In the genomic region with DNA sequence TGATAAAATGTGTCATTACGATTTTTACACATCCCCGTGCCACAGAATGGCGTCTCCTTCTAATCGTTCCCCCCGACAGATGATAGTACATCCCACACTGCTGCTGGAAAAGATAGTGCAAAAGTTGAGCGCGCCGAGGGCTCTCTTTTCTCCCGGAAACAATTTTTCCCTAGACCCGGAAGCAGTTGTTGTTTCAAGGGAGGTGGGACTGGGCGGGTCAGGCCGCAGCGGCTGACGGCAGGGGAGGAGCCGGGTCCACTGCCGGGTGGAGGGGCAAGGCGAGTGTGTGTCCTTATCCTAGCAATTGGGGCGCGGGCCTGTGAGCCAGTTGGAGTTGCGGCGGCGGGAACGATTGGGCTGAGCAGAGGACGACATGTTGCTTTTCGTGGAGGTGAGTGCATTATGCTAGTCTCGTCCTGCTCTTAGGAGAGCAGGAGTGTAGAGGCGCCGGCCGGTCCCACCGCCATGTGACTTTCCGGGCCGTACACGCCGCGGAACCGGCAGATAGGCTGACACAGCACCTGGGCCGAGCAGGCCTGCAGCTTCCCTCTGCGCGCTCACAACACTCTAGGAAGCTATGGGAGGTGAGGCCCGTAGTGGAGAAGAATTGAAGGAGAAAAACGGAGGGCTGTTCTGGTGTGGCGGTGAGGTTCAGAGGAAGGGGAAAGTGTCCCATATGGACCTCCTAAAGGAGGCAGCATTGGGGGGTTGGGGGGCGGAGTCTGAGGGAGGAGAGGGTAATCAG, we compare ENCODE assay signal across 8 cellular contexts. TPM values are rescaled to one million over a fixed set of nuclear protein-coding genes. Genes with fewer than 3 reads are reported as not detected.
DNase-seq lines count a peak whose midpoint lies in the region; ATAC-seq and TF ChIP-seq lines count a peak whose summit lies in the region.

Gene LARP4, plus strand, starts transcription at position 248 of the 745 bp plus-strand sequence. Its CDS starts 126 bp downstream, at position 374.

- H3K36me3 Mint-ChIP-seq in activated B cell treated with CpG ODN at 0.5 μM for 24 hours (ENCODE audit: low read depth) (peaks cover 15% of the 10 kb centered on the region), immature natural killer cell (no peaks in the 10 kb centered on the region)

- H3K4me3 Mint-ChIP-seq in activated B cell treated with CpG ODN at 0.5 μM for 24 hours (peak within 1 kb of the TSS; percentile 97), immature natural killer cell (peak within 1 kb of the TSS; percentile 93 to 100 (median 95))

- H3K9me3 Mint-ChIP-seq in activated B cell treated with CpG ODN at 0.5 μM for 24 hours = no peaks in the 10 kb centered on the region
- no peaks in the 10 kb centered on the region for H3K9me3 Mint-ChIP-seq in immature natural killer cell

- intact Hi-C loops in activated B cell treated with CpG ODN at 0.5 μM for 24 hours (cut with micrococcal nuclease) = loop anchor here (1.0 to 5.0 kb wide), 5 partner anchors 119 to 626 kb away; partner anchors contain the start of genes ATF1, LIMA1, SLC11A2 and SMARCD1

- peak within 1 kb of the TSS; percentile 91 for H3K4me3 ChIP-seq in AG04449 (ENCODE audit: low read depth, low read length)

- ATAC-seq in GM18909 (IDR thresholded peaks at IDR 0.05; ENCODE audit: poor library complexity, unreplicated experiment) (peak; percentile 94), HG03175 (IDR thresholded peaks at IDR 0.05; ENCODE audit: unreplicated experiment) (peak; percentile 94), activated B cell treated with CpG ODN at 0.5 μM for 24 hours (ENCODE audit: low read depth) (peak; percentile 94)

- CTCF ChIA-PET in AG04449 (lab: Yijun Ruan, JAX) = interaction anchor here (0.9 to 1.1 kb wide), 2 partner anchors 12 to 290 kb away, joined by 3 to 4 read pairs; no protein-coding TSS in a partner anchor
- CTCF ChIA-PET in activated B cell treated with CpG ODN at 0.5 μM for 24 hours (lab: Charles Lee) = no interaction called here

- DNase-seq in AG04449 (ENCODE audit: low read depth, low spot score) (peak; percentile 50), NCI-H345 (lab: John Stamatoyannopoulos, UW) (peak; percentile 82), activated B cell treated with CpG ODN at 0.5 μM for 24 hours (peak; percentile 77), caudate nucleus (lab: John Stamatoyannopoulos, UW) (peak in 60 of 61 donors; percentile 34 to 95 (median 87)), immature natural killer cell (peak; percentile 85 to 89 (median 87)), smooth muscle cell of the brain vasculature (ENCODE audit: low read depth, low spot score) (peak; percentile 85)

- POLR2A ChIA-PET in AG04449 (lab: Yijun Ruan, JAX) (interaction anchor here (1.5 kb wide), 1 partner anchor 10 kb away, joined by 3 read pairs; no protein-coding TSS in a partner anchor), activated B cell treated with CpG ODN at 0.5 μM for 24 hours (lab: Charles Lee) (interaction anchor here (0.6 to 0.8 kb wide), 3 partner anchors 27 to 317 kb away, joined by 3 to 10 read pairs (median 4); no protein-coding TSS in a partner anchor)

- peaks cover 5% of the 10 kb centered on the region for H3K27me3 Mint-ChIP-seq in activated B cell treated with CpG ODN at 0.5 μM for 24 hours
- H3K27me3 Mint-ChIP-seq in immature natural killer cell (ENCODE audit: low read depth in 3 of 3) = peaks cover 5 to 11% (median 6%) of the 10 kb centered on the region in 3 donors

- TF ChIP-seq CTCF in AG04449 (IDR thresholded peaks at IDR 0.05; ENCODE audit: insufficient read depth, low read length, missing control alignments) (no peak), activated B cell treated with CpG ODN at 0.5 μM for 24 hours (IDR thresholded peaks at IDR 0.05) (no peak)

- peaks cover 38% of the 10 kb centered on the region for H3K4me1 Mint-ChIP-seq in activated B cell treated with CpG ODN at 0.5 μM for 24 hours
- peaks cover 31 to 38% of the 10 kb centered on the region in 2 donors for H3K4me1 Mint-ChIP-seq in immature natural killer cell

- H3K27ac Mint-ChIP-seq in activated B cell treated with CpG ODN at 0.5 μM for 24 hours = peak within 1 kb of the TSS; percentile 91
- H3K27ac Mint-ChIP-seq in immature natural killer cell = peak within 1 kb of the TSS; percentile 88 to 97 (median 94)

- H3K27ac ChIP-seq in caudate nucleus (ENCODE audit: low read depth, low read length) = peak within 1 kb of the TSS; percentile 87

RNA-seq across cellular contexts. Expression of gene LARP4, which starts in this region (rescaled TPM):
- 48.2 and 56.3 TPM in 2 replicates for total RNA-seq in activated B cell treated with CpG ODN at 0.5 μM for 24 hours
- 10 to 100 TPM; 11.2 to 18.2 (median 11.2) TPM for polyA plus RNA-seq in immature natural killer cell

Comparison
In these comparisons a context has a peak if more than half of its experiments do, and no peak if none do; other contexts are left out.
1. Peak in every context shown above with its lines: DNase-seq, ATAC-seq, H3K4me3 ChIP-seq and H3K27ac ChIP-seq.